13 cellular contexts compared by ENCODE assay signal in the genomic region with DNA sequence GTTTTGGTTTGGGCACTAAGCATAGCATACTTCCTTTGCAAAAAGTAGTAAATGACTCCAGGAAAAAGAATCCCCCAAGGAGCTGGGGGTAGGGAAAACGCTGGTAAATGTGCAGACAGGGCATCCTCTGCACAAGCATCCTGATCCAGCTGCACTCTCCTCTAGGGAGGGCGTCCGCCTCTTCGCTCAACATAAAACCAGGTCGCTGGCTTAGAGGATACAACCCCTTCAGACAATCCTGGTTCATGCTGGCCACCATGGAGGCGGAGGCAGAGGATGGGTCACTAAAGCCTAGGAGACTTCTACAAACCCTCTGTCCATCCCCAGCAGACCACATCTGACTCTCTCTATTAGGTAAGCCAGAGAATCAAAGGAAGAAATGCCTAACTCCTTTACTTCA. TPM values are rescaled to one million over a fixed set of nuclear protein-coding genes. Genes with fewer than 3 reads are reported as not detected.
DNase-seq lines count a peak whose midpoint lies in the region; ATAC-seq and TF ChIP-seq lines count a peak whose summit lies in the region.
"Had no signal": no experiment of that assay in that cellular context is flagged by ENCODE, and none has a peak within 500 bp of the region (broad histone marks: within the 10 kb centered on the region; RNA-seq: fewer than 3 reads in every experiment).

No MANE protein-coding gene starts in this region.

- DNase-seq in left ventricle myocardium inferior (no peak), Right ventricle myocardium superior (no peak), right cardiac atrium (peak in 2 of 3 donors; percentile 58 to 60), aorta (peak in 1 of 2 donors; percentile 38), GM19238 (ENCODE audit: insufficient read length, low spot score) (no peak), NOMO-1 (lab: John Stamatoyannopoulos, UW; ENCODE audit: unreplicated experiment in 2 of 2) (no peak)
- DNase-seq in activated CD8-positive, alpha-beta memory T cell treated with anti-CD3 and anti-CD28 coated beads, Interleukin-2, amount 50 U/mL, for 48 hours: no peak
- DNase-seq: activated T-cell treated with anti-CD3 and anti-CD28 coated beads, Interleukin-2, amount 50 U/mL, for 4 hours; NCI-H1048; SIG-M5 had no signal

- intact Hi-C loops in left ventricle myocardium inferior (cut with micrococcal nuclease): no loop called here
- intact Hi-C loops in Right ventricle myocardium superior (cut with DNase I): loop anchor here (2.0 kb wide), 1 partner anchor 19 kb away; a partner anchor contains a TSS
- intact Hi-C loops in right cardiac atrium (cut with DNase I): loop anchor here in 1 of 4 donors (5.0 kb wide), 1 partner anchor 35 kb away; no protein-coding TSS in a partner anchor
- intact Hi-C loops in aorta (cut with DNase I): loop anchor here in 1 of 2 donors (2.0 kb wide), 1 partner anchor 19 kb away; a partner anchor contains a TSS

- 68% methylated on average over 6 of the region's 6 CpGs for WGBS in right cardiac atrium
- 15 to 24% methylated on average over 6 of the region's 6 CpGs for WGBS in aorta, 2 donors

- ATAC-seq in Right ventricle myocardium superior (ENCODE audit: poor library complexity): no peak
- no peak for ATAC-seq in right cardiac atrium
- peak; percentile 0 for ATAC-seq in aorta (ENCODE audit: low FRiP score)
- ATAC-seq: activated T-cell treated with anti-CD3 and anti-CD28 coated beads, Interleukin-2, amount 50 U/mL, for 4 hours had no signal

- H3K4me1 ChIP-seq in left ventricle myocardium inferior (peaks cover 64% of the 10 kb centered on the region), right cardiac atrium (ENCODE audit: control insufficient read depth, insufficient read depth, low read length) (peaks cover 34% of the 10 kb centered on the region), rectal smooth muscle tissue (ENCODE audit: control insufficient read depth, insufficient read depth, low read length) (peaks cover 60% of the 10 kb centered on the region), aorta (ENCODE audit: control insufficient read depth in 1 of 2, insufficient read depth in 2 of 2, low read length in 2 of 2) (peaks cover 4 to 16% of the 10 kb centered on the region in 2 donors)

- H3K27me3 ChIP-seq in left ventricle myocardium inferior (ENCODE audit: low read depth) (no peaks in the 10 kb centered on the region), right cardiac atrium (ENCODE audit: control insufficient read depth, insufficient read depth) (no peaks in the 10 kb centered on the region), rectal smooth muscle tissue (ENCODE audit: control insufficient read depth, insufficient read depth, low read length) (no peaks in the 10 kb centered on the region), aorta (ENCODE audit: control insufficient read depth in 1 of 2, insufficient read depth in 2 of 2, low read length in 1 of 2) (no peaks in the 10 kb centered on the region)
- H3K27me3 ChIP-seq: cardiac muscle cell, neutrophil had no signal

- H3K9me3 ChIP-seq in left ventricle myocardium inferior (replicated peaks) (no peaks in the 10 kb centered on the region), right cardiac atrium (ENCODE audit: control insufficient read depth, low read length) (no peaks in the 10 kb centered on the region), aorta (ENCODE audit: control insufficient read depth, low read length) (no peaks in the 10 kb centered on the region)
- H3K9me3 ChIP-seq: neutrophil had no signal

- no peak for TF ChIP-seq CTCF in left ventricle myocardium inferior (IDR thresholded peaks at IDR 0.05; ENCODE audit: borderline replicate concordance)

- H3K27ac ChIP-seq in left ventricle myocardium inferior (replicated peaks) (peak overlapping the region; percentile 93), right cardiac atrium (ENCODE audit: low read length) (peak overlapping the region; percentile 85), rectal smooth muscle tissue (ENCODE audit: low read depth, low read length) (peak overlapping the region; percentile 99), aorta (ENCODE audit: low read depth in 1 of 2, low read length in 2 of 2) (peak overlapping the region; percentile 51 to 100)
- H3K27ac ChIP-seq: cardiac muscle cell, neutrophil had no signal

- H3K36me3 ChIP-seq in left ventricle myocardium inferior (peaks cover 70% of the 10 kb centered on the region), rectal smooth muscle tissue (ENCODE audit: control insufficient read depth, insufficient read depth, low read length) (peaks cover 36% of the 10 kb centered on the region), aorta (ENCODE audit: control insufficient read depth in 1 of 2, insufficient read depth in 2 of 2, low read length in 1 of 2) (no peaks in the 10 kb centered on the region)

- no peak overlapping the region for H3K9ac ChIP-seq in rectal smooth muscle tissue (ENCODE audit: low read length)

- peak overlapping the region; percentile 22 for H3K4me3 ChIP-seq in left ventricle myocardium inferior
- H3K4me3 ChIP-seq in right cardiac atrium (ENCODE audit: low read length): no peak overlapping the region
- H3K4me3 ChIP-seq in rectal smooth muscle tissue (ENCODE audit: low read length): no peak overlapping the region
- no peak overlapping the region for H3K4me3 ChIP-seq in aorta (ENCODE audit: low read length in 2 of 2)
- H3K4me3 ChIP-seq: cardiac muscle cell had no signal

RNA-seq across cellular contexts. Expression of a gene that starts 14.2 kb away (rescaled TPM):
- total RNA-seq in left ventricle myocardium inferior: 24.0 TPM
- total RNA-seq in Right ventricle myocardium superior: 22.3 TPM
- total RNA-seq in right cardiac atrium: 10 to 100 TPM; 28.2 to 39.2 (median 30.5) TPM
- polyA plus RNA-seq in right cardiac atrium: 25.7 TPM
- 10 to 100 TPM; 52.8 to 71.5 TPM for total RNA-seq in aorta
- 10 to 100 TPM; 23.5 to 57.0 TPM for polyA plus RNA-seq in aorta

RNA-seq across cellular contexts. Expression of a gene that starts 14.8 kb away (rescaled TPM):
- total RNA-seq in left ventricle myocardium inferior: 21.1 TPM
- 19.8 TPM for total RNA-seq in Right ventricle myocardium superior
- 10 to 100 TPM; 20.6 to 23.8 (median 22.3) TPM for total RNA-seq in right cardiac atrium
- polyA plus RNA-seq in right cardiac atrium: 8.0 TPM
- 10 to 100 TPM; 27.2 to 32.7 TPM for total RNA-seq in aorta
- 10 to 100 TPM; 10.9 to 16.7 TPM for polyA plus RNA-seq in aorta

RNA-seq across cellular contexts. Expression of a gene that starts 18.5 kb away (rescaled TPM):
- total RNA-seq in left ventricle myocardium inferior (113 TPM), Right ventricle myocardium superior (91.4 TPM), right cardiac atrium (1,000 to 10,000 TPM in 1 of 4 donors, 100 to 1,000 TPM in 3; 414 to 1,307 (median 766) TPM), aorta (over 10,000 TPM in 1 of 2 donors, 1,000 to 10,000 TPM in 1; 4,857 to 10,188 TPM)
- polyA plus RNA-seq in right cardiac atrium (987 TPM), aorta (over 10,000 TPM; 12,625 to 13,815 TPM)

RNA-seq across cellular contexts. Expression of a gene that starts 39.1 kb away (rescaled TPM):
- total RNA-seq in left ventricle myocardium inferior (23.5 TPM), Right ventricle myocardium superior (19.5 TPM), right cardiac atrium (10 to 100 TPM; 34.6 to 57.4 (median 40.8) TPM), aorta (10 to 100 TPM; 51.2 to 81.3 TPM)
- polyA plus RNA-seq in right cardiac atrium (28.6 TPM), aorta (10 to 100 TPM; 10.4 to 62.9 TPM)

Comparison
In these comparisons a context has a peak if more than half of its experiments do, and no peak if none do; other contexts are left out.
1. DNase-seq: peak in right cardiac atrium (2 of 3); none in left ventricle myocardium inferior (single experiment), Right ventricle myocardium superior (single experiment), activated CD8-positive, alpha-beta memory T cell treated with anti-CD3 and anti-CD28 coated beads, Interleukin-2, amount 50 U/mL, for 48 hours (single experiment), GM19238 (single experiment) and NOMO-1 (0 of 2).
2. Peak in every context shown above with its lines, with median percentiles within 50 percentile points of each other: H3K27ac ChIP-seq.